In the genomic region with DNA sequence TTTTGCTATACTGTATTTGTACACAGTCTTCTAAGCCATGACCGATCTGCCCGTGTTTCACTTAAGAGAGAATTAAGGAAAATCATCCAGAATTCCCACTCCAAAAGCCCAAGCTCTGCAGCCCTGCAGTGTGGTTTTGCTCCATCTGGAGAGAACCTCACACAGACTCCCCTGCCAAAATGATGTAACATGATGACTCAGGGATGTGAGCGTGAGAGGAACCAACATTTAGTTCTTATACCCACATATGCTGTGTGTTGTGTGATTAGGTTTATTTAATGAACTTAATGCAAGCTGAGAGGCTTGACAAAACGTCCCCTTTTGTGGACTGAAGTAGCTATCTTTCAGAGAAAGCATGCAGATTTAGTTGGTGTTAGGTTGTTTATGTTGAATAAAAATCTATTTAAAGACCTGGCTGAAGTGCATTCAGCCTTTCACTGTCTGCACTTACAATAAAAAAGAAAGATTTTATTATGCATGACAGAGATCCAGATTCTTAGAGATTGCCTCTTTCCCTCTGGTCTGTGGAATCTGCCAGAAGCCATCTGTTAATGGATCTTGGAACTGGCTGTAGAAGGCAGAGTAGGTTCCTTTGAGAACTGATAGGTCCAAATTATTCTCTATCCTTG, we compare ENCODE assay signal across 1 cellular context.
A peak's percentile ranks its signal among the peaks of the same experiment; 100 is the strongest.
TF ChIP-seq lines count a peak whose summit lies in the region.

No MANE protein-coding gene starts in this region.

TF ChIP-seq in K562, 482 proteins besides CTCF, POLR2A, EP300 and RAD21 (continued from another document and continues in another):
- TF ChIP-seq COPS2 (conservative IDR thresholded peaks at IDR 0.05) (no peak), PTRF (tag; IDR thresholded peaks at IDR 0.05) (no peak), SP1 (CRISPR knock-in tag; IDR thresholded peaks at IDR 0.05) (no peak), ZNF165 (CRISPR knock-in tag; IDR thresholded peaks at IDR 0.05; ENCODE audit: borderline replicate concordance) (no peak), RBM15 (IDR thresholded peaks at IDR 0.05; ENCODE audit: insufficient read depth, low read length) (no peak), ZFPM2 (CRISPR knock-in tag; IDR thresholded peaks at IDR 0.05) (no peak), SRSF1 (IDR thresholded peaks at IDR 0.05; ENCODE audit: low read depth, low read length) (no peak), ATF7 (IDR thresholded peaks at IDR 0.05) (peak; percentile 81), NEUROD1 (IDR thresholded peaks at IDR 0.05; ENCODE audit: borderline replicate concordance, low read depth, low read length, partially characterized antibody) (no peak), ERF (CRISPR knock-in tag; IDR thresholded peaks at IDR 0.05) (no peak), ELF1 (tag; IDR thresholded peaks at IDR 0.05) (no peak), JUND (IDR thresholded peaks at IDR 0.05; ENCODE audit: borderline replicate concordance, low read depth, low read length) (peak; percentile 93), JUND (tag; IDR thresholded peaks at IDR 0.05; ENCODE audit: borderline replicate concordance, low read depth, low read length) (peak; percentile 94; the same call in 2 of the 3 replicates), RBM14 (IDR thresholded peaks at IDR 0.05; ENCODE audit: borderline replicate concordance, insufficient read depth, low read depth, low read length) (no peak), NR2F6 (CRISPR knock-in tag; IDR thresholded peaks at IDR 0.05) (no peak), PPARD (CRISPR knock-in tag; IDR thresholded peaks at IDR 0.05) (no peak), SETDB1 (IDR thresholded peaks at IDR 0.05; ENCODE audit: low read length) (no peak), NONO (IDR thresholded peaks at IDR 0.05; ENCODE audit: low read depth in 2 of 2, low read length in 1 of 2) (no peak), HDAC8 (tag; IDR thresholded peaks at IDR 0.05) (no peak), KDM1A (IDR thresholded peaks at IDR 0.05) (no peak), SREBF1 (IDR thresholded peaks at IDR 0.05; ENCODE audit: borderline replicate concordance, low read depth, low read length) (no peak), MYC (IDR thresholded peaks at IDR 0.05; ENCODE audit: low read depth, low read length) (0 out of 2 replicates have a peak, but pooled peaks have one; percentile 37), MYC (CRISPR knock-in tag; IDR thresholded peaks at IDR 0.05; ENCODE audit: borderline replicate concordance, low read depth) (no peak), RB1 (IDR thresholded peaks at IDR 0.05; ENCODE audit: low read depth) (no peak), RFX7 (CRISPR knock-in tag; IDR thresholded peaks at IDR 0.05) (no peak), ZNF76 (CRISPR knock-in tag; IDR thresholded peaks at IDR 0.05; ENCODE audit: borderline replicate concordance) (no peak), HDAC1 (IDR thresholded peaks at IDR 0.05) (no peak), CXXC5 (CRISPR knock-in tag; IDR thresholded peaks at IDR 0.05) (no peak; the same call in 1 of the 2 replicates), ZNF584 (CRISPR knock-in tag; IDR thresholded peaks at IDR 0.05; ENCODE audit: low read depth) (no peak), SMARCB1 (IDR thresholded peaks at IDR 0.05; ENCODE audit: insufficient read length, low read depth) (no peak), E2F3 (CRISPR knock-in tag; IDR thresholded peaks at IDR 0.05) (no peak), FOXJ3 (CRISPR knock-in tag; IDR thresholded peaks at IDR 0.05) (no peak), ZNF551 (CRISPR knock-in tag; IDR thresholded peaks at IDR 0.05) (no peak), NBN (IDR thresholded peaks at IDR 0.05; ENCODE audit: low read depth) (no peak), MXI1 (IDR thresholded peaks at IDR 0.05; ENCODE audit: low read depth, low read length) (no peak), RNF2 (IDR thresholded peaks at IDR 0.05) (no peak), SIRT6 (IDR thresholded peaks at IDR 0.05; ENCODE audit: low read depth, low read length) (no peak), HNRNPK (IDR thresholded peaks at IDR 0.05; ENCODE audit: low read depth, low read length, poor library complexity, severe bottlenecking) (no peak), HNRNPUL1 (IDR thresholded peaks at IDR 0.05; ENCODE audit: low read length) (no peak), HEY1 (CRISPR knock-in tag; IDR thresholded peaks at IDR 0.05; ENCODE audit: borderline replicate concordance) (no peak), TCF3 (CRISPR knock-in tag; IDR thresholded peaks at IDR 0.05) (peak; percentile 36; the same call in 1 of the 2 replicates), SMAD1 (IDR thresholded peaks at IDR 0.05; ENCODE audit: low read depth, low read length, partially characterized antibody) (peak; percentile 50), ZNF384 (IDR thresholded peaks at IDR 0.05; ENCODE audit: low read depth, low read length) (no peak)
- TF ChIP-seq, protein P1, sequence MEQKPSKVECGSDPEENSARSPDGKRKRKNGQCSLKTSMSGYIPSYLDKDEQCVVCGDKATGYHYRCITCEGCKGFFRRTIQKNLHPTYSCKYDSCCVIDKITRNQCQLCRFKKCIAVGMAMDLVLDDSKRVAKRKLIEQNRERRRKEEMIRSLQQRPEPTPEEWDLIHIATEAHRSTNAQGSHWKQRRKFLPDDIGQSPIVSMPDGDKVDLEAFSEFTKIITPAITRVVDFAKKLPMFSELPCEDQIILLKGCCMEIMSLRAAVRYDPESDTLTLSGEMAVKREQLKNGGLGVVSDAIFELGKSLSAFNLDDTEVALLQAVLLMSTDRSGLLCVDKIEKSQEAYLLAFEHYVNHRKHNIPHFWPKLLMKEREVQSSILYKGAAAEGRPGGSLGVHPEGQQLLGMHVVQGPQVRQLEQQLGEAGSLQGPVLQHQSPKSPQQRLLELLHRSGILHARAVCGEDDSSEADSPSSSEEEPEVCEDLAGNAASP (IDR thresholded peaks at IDR 0.05): no peak
- TF ChIP-seq, protein P2, sequence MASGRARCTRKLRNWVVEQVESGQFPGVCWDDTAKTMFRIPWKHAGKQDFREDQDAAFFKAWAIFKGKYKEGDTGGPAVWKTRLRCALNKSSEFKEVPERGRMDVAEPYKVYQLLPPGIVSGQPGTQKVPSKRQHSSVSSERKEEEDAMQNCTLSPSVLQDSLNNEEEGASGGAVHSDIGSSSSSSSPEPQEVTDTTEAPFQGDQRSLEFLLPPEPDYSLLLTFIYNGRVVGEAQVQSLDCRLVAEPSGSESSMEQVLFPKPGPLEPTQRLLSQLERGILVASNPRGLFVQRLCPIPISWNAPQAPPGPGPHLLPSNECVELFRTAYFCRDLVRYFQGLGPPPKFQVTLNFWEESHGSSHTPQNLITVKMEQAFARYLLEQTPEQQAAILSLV (tag; IDR thresholded peaks at IDR 0.05): no peak
- TF ChIP-seq, protein P3, sequence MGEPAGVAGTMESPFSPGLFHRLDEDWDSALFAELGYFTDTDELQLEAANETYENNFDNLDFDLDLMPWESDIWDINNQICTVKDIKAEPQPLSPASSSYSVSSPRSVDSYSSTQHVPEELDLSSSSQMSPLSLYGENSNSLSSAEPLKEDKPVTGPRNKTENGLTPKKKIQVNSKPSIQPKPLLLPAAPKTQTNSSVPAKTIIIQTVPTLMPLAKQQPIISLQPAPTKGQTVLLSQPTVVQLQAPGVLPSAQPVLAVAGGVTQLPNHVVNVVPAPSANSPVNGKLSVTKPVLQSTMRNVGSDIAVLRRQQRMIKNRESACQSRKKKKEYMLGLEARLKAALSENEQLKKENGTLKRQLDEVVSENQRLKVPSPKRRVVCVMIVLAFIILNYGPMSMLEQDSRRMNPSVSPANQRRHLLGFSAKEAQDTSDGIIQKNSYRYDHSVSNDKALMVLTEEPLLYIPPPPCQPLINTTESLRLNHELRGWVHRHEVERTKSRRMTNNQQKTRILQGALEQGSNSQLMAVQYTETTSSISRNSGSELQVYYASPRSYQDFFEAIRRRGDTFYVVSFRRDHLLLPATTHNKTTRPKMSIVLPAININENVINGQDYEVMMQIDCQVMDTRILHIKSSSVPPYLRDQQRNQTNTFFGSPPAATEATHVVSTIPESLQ (CRISPR knock-in tag; IDR thresholded peaks at IDR 0.05): no peak
- TF ChIP-seq, protein P4, sequence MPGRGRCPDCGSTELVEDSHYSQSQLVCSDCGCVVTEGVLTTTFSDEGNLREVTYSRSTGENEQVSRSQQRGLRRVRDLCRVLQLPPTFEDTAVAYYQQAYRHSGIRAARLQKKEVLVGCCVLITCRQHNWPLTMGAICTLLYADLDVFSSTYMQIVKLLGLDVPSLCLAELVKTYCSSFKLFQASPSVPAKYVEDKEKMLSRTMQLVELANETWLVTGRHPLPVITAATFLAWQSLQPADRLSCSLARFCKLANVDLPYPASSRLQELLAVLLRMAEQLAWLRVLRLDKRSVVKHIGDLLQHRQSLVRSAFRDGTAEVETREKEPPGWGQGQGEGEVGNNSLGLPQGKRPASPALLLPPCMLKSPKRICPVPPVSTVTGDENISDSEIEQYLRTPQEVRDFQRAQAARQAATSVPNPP (IDR thresholded peaks at IDR 0.05; ENCODE audit: borderline replicate concordance, insufficient read depth, insufficient read length): no peak
- TF ChIP-seq, protein P5, sequence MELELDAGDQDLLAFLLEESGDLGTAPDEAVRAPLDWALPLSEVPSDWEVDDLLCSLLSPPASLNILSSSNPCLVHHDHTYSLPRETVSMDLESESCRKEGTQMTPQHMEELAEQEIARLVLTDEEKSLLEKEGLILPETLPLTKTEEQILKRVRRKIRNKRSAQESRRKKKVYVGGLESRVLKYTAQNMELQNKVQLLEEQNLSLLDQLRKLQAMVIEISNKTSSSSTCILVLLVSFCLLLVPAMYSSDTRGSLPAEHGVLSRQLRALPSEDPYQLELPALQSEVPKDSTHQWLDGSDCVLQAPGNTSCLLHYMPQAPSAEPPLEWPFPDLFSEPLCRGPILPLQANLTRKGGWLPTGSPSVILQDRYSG (tag; conservative IDR thresholded peaks at IDR 0.05; ENCODE audit: low read depth): no peak
- TF ChIP-seq, protein P6, sequence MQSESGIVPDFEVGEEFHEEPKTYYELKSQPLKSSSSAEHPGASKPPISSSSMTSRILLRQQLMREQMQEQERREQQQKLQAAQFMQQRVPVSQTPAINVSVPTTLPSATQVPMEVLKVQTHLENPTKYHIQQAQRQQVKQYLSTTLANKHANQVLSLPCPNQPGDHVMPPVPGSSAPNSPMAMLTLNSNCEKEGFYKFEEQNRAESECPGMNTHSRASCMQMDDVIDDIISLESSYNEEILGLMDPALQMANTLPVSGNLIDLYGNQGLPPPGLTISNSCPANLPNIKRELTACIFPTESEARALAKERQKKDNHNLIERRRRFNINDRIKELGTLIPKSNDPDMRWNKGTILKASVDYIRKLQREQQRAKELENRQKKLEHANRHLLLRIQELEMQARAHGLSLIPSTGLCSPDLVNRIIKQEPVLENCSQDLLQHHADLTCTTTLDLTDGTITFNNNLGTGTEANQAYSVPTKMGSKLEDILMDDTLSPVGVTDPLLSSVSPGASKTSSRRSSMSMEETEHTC (IDR thresholded peaks at IDR 0.05): no peak
- TF ChIP-seq, protein P7, sequence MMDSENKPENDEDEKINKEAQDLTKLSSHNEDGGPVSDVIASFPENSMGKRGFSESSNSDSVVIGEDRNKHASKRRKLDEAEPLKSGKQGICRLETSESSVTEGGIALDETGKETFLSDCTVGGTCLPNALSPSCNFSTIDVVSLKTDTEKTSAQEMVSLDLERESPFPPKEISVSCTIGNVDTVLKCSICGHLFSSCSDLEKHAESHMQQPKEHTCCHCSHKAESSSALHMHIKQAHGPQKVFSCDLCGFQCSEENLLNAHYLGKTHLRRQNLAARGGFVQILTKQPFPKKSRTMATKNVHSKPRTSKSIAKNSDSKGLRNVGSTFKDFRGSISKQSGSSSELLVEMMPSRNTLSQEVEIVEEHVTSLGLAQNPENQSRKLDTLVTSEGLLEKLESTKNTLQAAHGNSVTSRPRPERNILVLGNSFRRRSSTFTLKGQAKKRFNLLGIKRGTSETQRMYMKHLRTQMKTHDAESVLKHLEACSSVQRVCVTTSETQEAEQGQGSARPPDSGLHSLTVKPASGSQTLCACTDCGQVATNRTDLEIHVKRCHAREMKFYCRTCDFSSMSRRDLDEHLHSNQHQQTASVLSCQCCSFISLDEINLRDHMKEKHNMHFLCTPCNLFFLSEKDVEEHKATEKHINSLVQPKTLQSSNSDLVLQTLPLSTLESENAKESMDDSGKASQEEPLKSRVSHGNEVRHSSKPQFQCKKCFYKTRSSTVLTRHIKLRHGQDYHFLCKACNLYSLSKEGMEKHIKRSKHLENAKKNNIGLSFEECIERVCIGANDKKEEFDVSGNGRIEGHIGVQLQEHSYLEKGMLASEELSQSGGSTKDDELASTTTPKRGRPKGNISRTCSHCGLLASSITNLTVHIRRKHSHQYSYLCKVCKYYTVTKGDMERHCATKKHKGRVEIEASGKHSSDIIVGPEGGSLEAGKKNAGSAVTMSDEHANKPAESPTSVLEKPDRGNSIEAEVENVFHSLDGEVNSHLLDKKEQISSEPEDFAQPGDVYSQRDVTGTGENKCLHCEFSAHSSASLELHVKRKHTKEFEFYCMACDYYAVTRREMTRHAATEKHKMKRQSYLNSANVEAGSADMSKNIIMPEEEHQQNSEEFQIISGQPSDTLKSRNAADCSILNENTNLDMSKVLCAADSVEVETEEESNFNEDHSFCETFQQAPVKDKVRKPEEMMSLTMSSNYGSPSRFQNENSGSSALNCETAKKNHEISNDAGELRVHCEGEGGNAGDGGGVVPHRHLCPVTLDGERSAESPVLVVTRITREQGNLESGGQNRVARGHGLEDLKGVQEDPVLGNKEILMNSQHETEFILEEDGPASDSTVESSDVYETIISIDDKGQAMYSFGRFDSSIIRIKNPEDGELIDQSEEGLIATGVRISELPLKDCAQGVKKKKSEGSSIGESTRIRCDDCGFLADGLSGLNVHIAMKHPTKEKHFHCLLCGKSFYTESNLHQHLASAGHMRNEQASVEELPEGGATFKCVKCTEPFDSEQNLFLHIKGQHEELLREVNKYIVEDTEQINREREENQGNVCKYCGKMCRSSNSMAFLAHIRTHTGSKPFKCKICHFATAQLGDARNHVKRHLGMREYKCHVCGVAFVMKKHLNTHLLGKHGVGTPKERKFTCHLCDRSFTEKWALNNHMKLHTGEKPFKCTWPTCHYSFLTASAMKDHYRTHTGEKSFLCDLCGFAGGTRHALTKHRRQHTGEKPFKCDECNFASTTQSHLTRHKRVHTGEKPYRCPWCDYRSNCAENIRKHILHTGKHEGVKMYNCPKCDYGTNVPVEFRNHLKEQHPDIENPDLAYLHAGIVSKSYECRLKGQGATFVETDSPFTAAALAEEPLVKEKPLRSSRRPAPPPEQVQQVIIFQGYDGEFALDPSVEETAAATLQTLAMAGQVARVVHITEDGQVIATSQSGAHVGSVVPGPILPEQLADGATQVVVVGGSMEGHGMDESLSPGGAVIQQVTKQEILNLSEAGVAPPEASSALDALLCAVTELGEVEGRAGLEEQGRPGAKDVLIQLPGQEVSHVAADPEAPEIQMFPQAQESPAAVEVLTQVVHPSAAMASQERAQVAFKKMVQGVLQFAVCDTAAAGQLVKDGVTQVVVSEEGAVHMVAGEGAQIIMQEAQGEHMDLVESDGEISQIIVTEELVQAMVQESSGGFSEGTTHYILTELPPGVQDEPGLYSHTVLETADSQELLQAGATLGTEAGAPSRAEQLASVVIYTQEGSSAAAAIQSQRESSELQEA (IDR thresholded peaks at IDR 0.05; ENCODE audit: low read depth): no peak
- TF ChIP-seq, protein P8, sequence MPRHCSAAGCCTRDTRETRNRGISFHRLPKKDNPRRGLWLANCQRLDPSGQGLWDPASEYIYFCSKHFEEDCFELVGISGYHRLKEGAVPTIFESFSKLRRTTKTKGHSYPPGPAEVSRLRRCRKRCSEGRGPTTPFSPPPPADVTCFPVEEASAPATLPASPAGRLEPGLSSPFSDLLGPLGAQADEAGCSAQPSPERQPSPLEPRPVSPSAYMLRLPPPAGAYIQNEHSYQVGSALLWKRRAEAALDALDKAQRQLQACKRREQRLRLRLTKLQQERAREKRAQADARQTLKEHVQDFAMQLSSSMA (CRISPR knock-in tag; IDR thresholded peaks at IDR 0.05): no peak
